Comparison of ENCODE assay signal across 24 cellular contexts in genomic region chr12:99392091-99392850, GRCh38.
"Had no signal": no experiment of that assay in that cellular context is flagged by ENCODE, and none has a peak within 500 bp of the region (broad histone marks: within the 10 kb centered on the region; RNA-seq: fewer than 3 reads in every experiment).

No MANE protein-coding gene starts in this region.

- H3K9me3 ChIP-seq: breast epithelium, MG63 had no signal

- H3K4me1 Mint-ChIP-seq: activated B cell treated with CpG ODN at 0.5 μM for 24 hours; activated CD4-positive, alpha-beta T cell treated with anti-CD3 and anti-CD28 coated beads, Interleukin-2, amount 10 ng/mL, durations not matched to agents 7 days and 5 days; activated naive CD8-positive, alpha-beta T cell treated with anti-CD3 and anti-CD28 coated beads for 36 hours; activated T-helper 17 cell treated with anti-CD3 and anti-CD28 coated beads, Interleukin-2, amount 50 U/mL, for 72 hours; T-cell had no signal

- H3K4me1 ChIP-seq: breast epithelium had no signal

- H3K4me3 ChIP-seq: breast epithelium, MG63, PC-9 had no signal

- H3K36me3 Mint-ChIP-seq: activated CD4-positive, alpha-beta memory T cell treated with anti-CD3 and anti-CD28 coated beads for 36 hours; activated naive CD8-positive, alpha-beta T cell treated with anti-CD3 and anti-CD28 coated beads for 36 hours; T-cell had no signal

- H3K27ac ChIP-seq: breast epithelium, PC-9 had no signal

- H3K27ac Mint-ChIP-seq: activated B cell treated with CpG ODN at 0.5 μM for 24 hours; activated CD4-positive, alpha-beta memory T cell treated with anti-CD3 and anti-CD28 coated beads for 36 hours; activated CD4-positive, alpha-beta T cell treated with anti-CD3 and anti-CD28 coated beads, Interleukin-2, amount 10 ng/mL, durations not matched to agents 7 days and 5 days; activated naive CD4-positive, alpha-beta T cell treated with anti-CD3 and anti-CD28 coated beads for 36 hours; activated naive CD8-positive, alpha-beta T cell treated with anti-CD3 and anti-CD28 coated beads for 36 hours; activated T-helper 17 cell treated with anti-CD3 and anti-CD28 coated beads, Interleukin-2, amount 50 U/mL, for 72 hours; T-cell had no signal

- H3K4me2 ChIP-seq: PC-9 had no signal

- H3K36me3 ChIP-seq: breast epithelium, MG63 had no signal

- DNase-seq: activated B cell treated with CpG ODN at 0.5 μM for 24 hours; activated CD4-positive, alpha-beta memory T cell treated with anti-CD3 and anti-CD28 coated beads for 36 hours; activated CD4-positive, alpha-beta T cell treated with anti-CD3 and anti-CD28 coated beads for 1 hour; activated CD4-positive, alpha-beta T cell treated with anti-CD3 and anti-CD28 coated beads, Interleukin-2, amount 10 ng/mL, durations not matched to agents 7 days and 5 days; activated gamma-delta T cell; activated naive CD4-positive, alpha-beta T cell treated with anti-CD3 and anti-CD28 coated beads for 36 hours; activated naive CD8-positive, alpha-beta T cell treated with anti-CD3 and anti-CD28 coated beads for 36 hours; activated T-cell treated with anti-CD3 and anti-CD28 coated beads for 4 hours; activated T-cell treated with anti-CD3 and anti-CD28 coated beads, Interleukin-2, amount 50 U/mL, for 48 hours; MG63; NCI-H1105 treated with DMSO at 0.1 percent for 48 hours; NCI-H1436 treated with DMSO at 0.1 percent for 48 hours; NCI-H187; NCI-H2081; NCI-H510A treated with DMSO at 0.1 percent for 48 hours; NCI-H69; NK-92 treated with Interleukin-12 subunit alpha and Interleukin-12 subunit beta, amount 100 ng/mL, for 24 hours; PC-9; SIG-M5; T-cell; T-helper 2 cell; T1000 had no signal

- H3K9me3 Mint-ChIP-seq: activated B cell treated with CpG ODN at 0.5 μM for 24 hours; activated CD4-positive, alpha-beta memory T cell treated with anti-CD3 and anti-CD28 coated beads for 36 hours; activated CD4-positive, alpha-beta T cell treated with anti-CD3 and anti-CD28 coated beads, Interleukin-2, amount 10 ng/mL, durations not matched to agents 7 days and 5 days; activated naive CD8-positive, alpha-beta T cell treated with anti-CD3 and anti-CD28 coated beads for 36 hours; T-cell had no signal

- ATAC-seq: activated T-helper 17 cell treated with anti-CD3 and anti-CD28 coated beads, Interleukin-2, amount 50 U/mL, for 72 hours; T-cell had no signal

- H3K27me3 ChIP-seq: breast epithelium, MG63 had no signal

- H2AFZ ChIP-seq: PC-9 had no signal

- H3K4me3 Mint-ChIP-seq: activated B cell treated with CpG ODN at 0.5 μM for 24 hours; activated CD4-positive, alpha-beta memory T cell treated with anti-CD3 and anti-CD28 coated beads for 36 hours; activated CD4-positive, alpha-beta T cell treated with anti-CD3 and anti-CD28 coated beads, Interleukin-2, amount 10 ng/mL, durations not matched to agents 7 days and 5 days; activated naive CD4-positive, alpha-beta T cell treated with anti-CD3 and anti-CD28 coated beads for 36 hours; activated naive CD8-positive, alpha-beta T cell treated with anti-CD3 and anti-CD28 coated beads for 36 hours; activated T-helper 17 cell treated with anti-CD3 and anti-CD28 coated beads, Interleukin-2, amount 50 U/mL, for 72 hours; T-cell had no signal

- H3K27me3 Mint-ChIP-seq: activated B cell treated with CpG ODN at 0.5 μM for 24 hours; activated CD4-positive, alpha-beta memory T cell treated with anti-CD3 and anti-CD28 coated beads for 36 hours; activated CD4-positive, alpha-beta T cell treated with anti-CD3 and anti-CD28 coated beads, Interleukin-2, amount 10 ng/mL, durations not matched to agents 7 days and 5 days; activated naive CD8-positive, alpha-beta T cell treated with anti-CD3 and anti-CD28 coated beads for 36 hours; activated T-helper 17 cell treated with anti-CD3 and anti-CD28 coated beads, Interleukin-2, amount 50 U/mL, for 72 hours; T-cell had no signal
